Comparison of ENCODE assay signal across 8 cellular contexts in the genomic region with DNA sequence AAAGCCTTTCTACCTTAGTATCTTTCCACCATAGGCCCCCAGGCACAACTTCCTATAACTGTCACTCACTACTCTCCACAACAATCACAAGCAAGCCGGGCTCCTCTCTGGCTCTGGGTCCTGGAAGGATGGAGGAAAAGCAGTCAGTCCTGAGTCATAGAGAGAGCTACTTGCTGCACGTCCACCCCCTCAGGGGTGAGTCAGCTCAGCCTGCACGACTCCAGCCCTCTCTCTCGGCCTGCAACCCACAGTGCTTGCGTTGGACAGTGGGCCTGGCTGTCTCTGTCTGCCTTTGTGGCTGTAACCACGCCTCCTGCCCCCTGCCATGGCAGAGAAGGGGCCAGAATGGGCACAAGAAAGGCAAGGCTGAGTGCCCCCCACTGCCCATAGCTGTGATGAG.
DNase-seq lines count a peak whose midpoint lies in the region; ATAC-seq and TF ChIP-seq lines count a peak whose summit lies in the region.

No MANE protein-coding gene starts in this region.

- peaks cover 0 to 26% (median 0%) of the 10 kb centered on the region in 4 donors for H3K27me3 ChIP-seq in esophagus squamous epithelium
- no peaks in the 10 kb centered on the region for H3K27me3 ChIP-seq in CD8-positive, alpha-beta T cell (ENCODE audit: insufficient read depth, low read length)
- no peaks in the 10 kb centered on the region for H3K27me3 ChIP-seq in H7 (ENCODE audit: control insufficient read depth, insufficient read depth, low read length)

- no peaks in the 10 kb centered on the region for H3K4me1 Mint-ChIP-seq in Calu3 (ENCODE audit: low read depth, unreplicated experiment)
- H3K4me1 Mint-ChIP-seq in CD8-positive, alpha-beta T cell (ENCODE audit: low read depth), result peaks cover 20% of the 10 kb centered on the region

- intact Hi-C loops in Calu3 (cut with micrococcal nuclease; ENCODE audit: unreplicated experiment) (no loop called here), esophagus squamous epithelium (cut with DNase I) (no loop called here)
- intact Hi-C loops in CD8-positive, alpha-beta T cell (cut with DNase I, micrococcal nuclease), result no loop called here

- H3K27me3 Mint-ChIP-seq in Calu3 (ENCODE audit: unreplicated experiment), result peaks cover 66% of the 10 kb centered on the region
- H3K27me3 Mint-ChIP-seq in CD8-positive, alpha-beta T cell (ENCODE audit: low read depth), result peaks cover 26% of the 10 kb centered on the region

- peak overlapping the region in 3 of 4 donors; percentile 34 to 85 (median 44) for H3K27ac ChIP-seq in esophagus squamous epithelium
- no peak overlapping the region for H3K27ac ChIP-seq in CD8-positive, alpha-beta T cell (ENCODE audit: low read depth, low read length)

- H3K4me3 Mint-ChIP-seq in Calu3 (ENCODE audit: low read depth, unreplicated experiment), result no peak overlapping the region
- no peak overlapping the region for H3K4me3 Mint-ChIP-seq in CD8-positive, alpha-beta T cell

- TF ChIP-seq CTCF in Calu3 (IDR thresholded peaks at IDR 0.05; ENCODE audit: unreplicated experiment), result no peak
- no peak for TF ChIP-seq CTCF in esophagus squamous epithelium (IDR thresholded peaks at IDR 0.05)
- no peak for TF ChIP-seq CTCF in omental fat pad (IDR thresholded peaks at IDR 0.05)
- no peak for TF ChIP-seq CTCF in CD8-positive, alpha-beta T cell (IDR thresholded peaks at IDR 0.05)

- no peak for TF ChIP-seq POLR2A in esophagus squamous epithelium (IDR thresholded peaks at IDR 0.05)

- no TSS peak for BruUV-seq in Calu3 (replicated peaks; lab: Mats Ljungman, UMichigan)

- ATAC-seq in omental fat pad (ENCODE audit: low FRiP score) (peak; percentile 84), HG03469 (IDR thresholded peaks at IDR 0.05; ENCODE audit: unreplicated experiment) (no peak)
- no peak for ATAC-seq in CD8-positive, alpha-beta T cell

- DNase-seq in Calu3 (peak; percentile 52), OCI-M1 (lab: John Stamatoyannopoulos, UW) (peak; percentile 10), esophagus squamous epithelium (lab: John Stamatoyannopoulos, UW) (no peak), omental fat pad (ENCODE audit: low spot score) (peak; percentile 30), NCI-H187 treated with DMSO at 0.1 percent for 48 hours (lab: John Stamatoyannopoulos, UW) (no peak), H7 (no peak)
- no peak for DNase-seq in CD8-positive, alpha-beta T cell

- POLR2A ChIA-PET in CD8-positive, alpha-beta T cell (lab: Charles Lee), result no interaction called here

- CTCF ChIA-PET in Calu3 (lab: Charles Lee), result no interaction called here
- CTCF ChIA-PET in CD8-positive, alpha-beta T cell (lab: Charles Lee), result interaction anchor here (1.4 to 1.6 kb wide), 2 partner anchors 42 to 143 kb away, joined by 4 read pairs; no protein-coding TSS in a partner anchor

- peaks cover 0 to 22% (median 12%) of the 10 kb centered on the region in 3 donors for H3K4me1 ChIP-seq in esophagus squamous epithelium
- H3K4me1 ChIP-seq in CD8-positive, alpha-beta T cell (ENCODE audit: insufficient read depth, low read length), result peaks cover 15% of the 10 kb centered on the region

- H3K36me3 ChIP-seq in esophagus squamous epithelium (no peaks in the 10 kb centered on the region), H7 (replicated peaks; ENCODE audit: control insufficient read depth, insufficient read depth, low read length) (no peaks in the 10 kb centered on the region)
- no peaks in the 10 kb centered on the region for H3K36me3 ChIP-seq in CD8-positive, alpha-beta T cell (ENCODE audit: insufficient read depth, low read length)

- no peaks in the 10 kb centered on the region for H3K9me3 Mint-ChIP-seq in Calu3 (ENCODE audit: low read depth, unreplicated experiment)
- H3K9me3 Mint-ChIP-seq in CD8-positive, alpha-beta T cell, result no peaks in the 10 kb centered on the region

- no peak overlapping the region for H3K27ac Mint-ChIP-seq in Calu3 (ENCODE audit: unreplicated experiment)
- H3K27ac Mint-ChIP-seq in CD8-positive, alpha-beta T cell, result no peak overlapping the region

- H3K36me3 Mint-ChIP-seq in Calu3 (ENCODE audit: insufficient read depth, unreplicated experiment), result no peaks in the 10 kb centered on the region
- H3K36me3 Mint-ChIP-seq in CD8-positive, alpha-beta T cell, result no peaks in the 10 kb centered on the region

- 0 to 14% methylated on average over 2 to 5 of the region's 6 CpGs for WGBS in esophagus squamous epithelium, 2 donors

- H3K9me3 ChIP-seq in esophagus squamous epithelium, result no peaks in the 10 kb centered on the region
- no peaks in the 10 kb centered on the region for H3K9me3 ChIP-seq in CD8-positive, alpha-beta T cell (ENCODE audit: low read length)

- no peak overlapping the region for H3K4me3 ChIP-seq in esophagus squamous epithelium
- no peak overlapping the region for H3K4me3 ChIP-seq in CD8-positive, alpha-beta T cell (ENCODE audit: low read depth, low read length)
- H3K4me3 ChIP-seq in H7 (ENCODE audit: insufficient read depth, low read depth, low read length), result no peak overlapping the region

Comparison
In these comparisons a context has a peak if more than half of its experiments do, and no peak if none do; other contexts are left out.
1. DNase-seq: peak in Calu3 (single experiment), OCI-M1 (single experiment) and omental fat pad (single experiment); none in esophagus squamous epithelium (single experiment), CD8-positive, alpha-beta T cell (0 of 7), NCI-H187 treated with DMSO at 0.1 percent for 48 hours (single experiment) and H7 (single experiment).